2 cellular contexts compared by ENCODE assay signal in genomic region chr3:89560546-89560945, GRCh38.
TF ChIP-seq lines count a peak whose summit lies in the region.

No MANE protein-coding gene starts in this region.

TF ChIP-seq in IMR-90, 13 proteins besides CTCF, POLR2A, EP300 and RAD21 (continued from another document):
- TF ChIP-seq, protein P1, sequence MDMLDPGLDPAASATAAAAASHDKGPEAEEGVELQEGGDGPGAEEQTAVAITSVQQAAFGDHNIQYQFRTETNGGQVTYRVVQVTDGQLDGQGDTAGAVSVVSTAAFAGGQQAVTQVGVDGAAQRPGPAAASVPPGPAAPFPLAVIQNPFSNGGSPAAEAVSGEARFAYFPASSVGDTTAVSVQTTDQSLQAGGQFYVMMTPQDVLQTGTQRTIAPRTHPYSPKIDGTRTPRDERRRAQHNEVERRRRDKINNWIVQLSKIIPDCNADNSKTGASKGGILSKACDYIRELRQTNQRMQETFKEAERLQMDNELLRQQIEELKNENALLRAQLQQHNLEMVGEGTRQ (IDR thresholded peaks at IDR 0.05; ENCODE audit: low read depth, low read length): no peak
- TF ChIP-seq RFX5 (IDR thresholded peaks at IDR 0.05; ENCODE audit: low read depth, low read length) (no peak), RCOR1 (IDR thresholded peaks at IDR 0.05; ENCODE audit: insufficient replicate concordance, low read length) (no peak), MAZ (IDR thresholded peaks at IDR 0.05; ENCODE audit: borderline replicate concordance, low read depth, low read length) (no peak), BHLHE40 (IDR thresholded peaks at IDR 0.05; ENCODE audit: low read depth, low read length) (no peak), CHD1 (IDR thresholded peaks at IDR 0.05; ENCODE audit: low read depth, low read length) (no peak), NFE2L2 (IDR thresholded peaks at IDR 0.05; ENCODE audit: low read depth, low read length) (no peak), SMC3 (IDR thresholded peaks at IDR 0.05; ENCODE audit: low read depth, low read length) (no peak)
- TF ChIP-seq, protein P2, sequence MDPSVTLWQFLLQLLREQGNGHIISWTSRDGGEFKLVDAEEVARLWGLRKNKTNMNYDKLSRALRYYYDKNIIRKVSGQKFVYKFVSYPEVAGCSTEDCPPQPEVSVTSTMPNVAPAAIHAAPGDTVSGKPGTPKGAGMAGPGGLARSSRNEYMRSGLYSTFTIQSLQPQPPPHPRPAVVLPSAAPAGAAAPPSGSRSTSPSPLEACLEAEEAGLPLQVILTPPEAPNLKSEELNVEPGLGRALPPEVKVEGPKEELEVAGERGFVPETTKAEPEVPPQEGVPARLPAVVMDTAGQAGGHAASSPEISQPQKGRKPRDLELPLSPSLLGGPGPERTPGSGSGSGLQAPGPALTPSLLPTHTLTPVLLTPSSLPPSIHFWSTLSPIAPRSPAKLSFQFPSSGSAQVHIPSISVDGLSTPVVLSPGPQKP (IDR thresholded peaks at IDR 0.05; ENCODE audit: borderline replicate concordance, low read depth, low read length): no peak

TF ChIP-seq in WTC11, 78 proteins besides CTCF, POLR2A, EP300 and RAD21:
- no peak for TF ChIP-seq ZNF281 (CRISPR knock-in tag; IDR thresholded peaks at IDR 0.05)
